8 cellular contexts compared by ENCODE assay signal in genomic region chr1:36350659-36351171, GRCh38. TPM values are rescaled to one million over a fixed set of nuclear protein-coding genes. Genes with fewer than 3 reads are reported as not detected.
DNase-seq lines count a peak whose midpoint lies in the region; ATAC-seq and TF ChIP-seq lines count a peak whose summit lies in the region.

No MANE protein-coding gene starts in this region.

- intact Hi-C loops in CD14-positive monocyte (cut with micrococcal nuclease) (loop anchor here in 1 of 2 donors (2.0 kb wide), 1 partner anchor 18 kb away; no protein-coding TSS in a partner anchor), right lobe of liver (cut with DNase I) (no loop called here)

- CTCF ChIA-PET in T-cell (lab: Charles Lee): interaction anchor here (1.8 to 2.3 kb wide), 3 partner anchors 16 to 18 kb away, joined by 6 to 12 read pairs (median 7); no protein-coding TSS in a partner anchor

- H3K27ac Mint-ChIP-seq in CD14-positive monocyte (peak overlapping the region; percentile 66 to 93 (median 80)), T-cell (peak overlapping the region; percentile 88 to 91)

- peaks cover 0 to 2% (median 0%) of the 10 kb centered on the region in 7 donors for H3K9me3 Mint-ChIP-seq in CD14-positive monocyte
- no peaks in the 10 kb centered on the region for H3K9me3 Mint-ChIP-seq in T-cell

- H3K27me3 ChIP-seq in right lobe of liver (no peaks in the 10 kb centered on the region), stomach smooth muscle (ENCODE audit: control insufficient read depth in 1 of 2, insufficient read depth in 2 of 2, low read length in 2 of 2) (no peaks in the 10 kb centered on the region)

- peak overlapping the region; percentile 43 to 74 for H3K4me3 Mint-ChIP-seq in CD14-positive monocyte
- peak overlapping the region in 1 of 3 donors; percentile 61 for H3K4me3 Mint-ChIP-seq in T-cell

- H3K4me3 ChIP-seq in right lobe of liver (no peak overlapping the region), stomach smooth muscle (ENCODE audit: low read length in 2 of 2) (peak overlapping the region in 1 of 2 donors; percentile 49)

- H3K36me3 Mint-ChIP-seq in CD14-positive monocyte (peaks cover 78 to 89% of the 10 kb centered on the region in 2 donors), T-cell (peaks cover 43% of the 10 kb centered on the region)

- ATAC-seq in T-cell (replicated peaks in 1 of 4) (peak; percentile 89 to 100 (median 94)), right lobe of liver (peak; percentile 9 to 43 (median 29)), HG03025 (IDR thresholded peaks at IDR 0.05; ENCODE audit: low FRiP score, unreplicated experiment) (no peak)

- POLR2A ChIA-PET in T-cell (lab: Charles Lee): interaction anchor here in 1 of 2 donors (1.2 kb wide), 1 partner anchor 47 kb away, joined by 3 read pairs; the partner anchor contains the start of gene LSM10

- no peak for DNase-seq in CD14-positive monocyte (ENCODE audit: low spot score)
- DNase-seq in T-cell: peak; percentile 14 to 78 (median 56)
- DNase-seq in astrocyte of the hippocampus (ENCODE audit: low read depth, low spot score): peak; percentile 95
- DNase-seq in right lobe of liver: no peak
- DNase-seq in NCI-H187 (lab: John Stamatoyannopoulos, UW): no peak
- no peak for DNase-seq in HuH-7 (ENCODE audit: low spot score)

- no peaks in the 10 kb centered on the region for H3K4me1 ChIP-seq in right lobe of liver
- H3K4me1 ChIP-seq in stomach smooth muscle (ENCODE audit: control insufficient read depth, insufficient read depth, low read length): peaks cover 39% of the 10 kb centered on the region

- 64% methylated on average over 4 of the region's 12 CpGs for WGBS in right lobe of liver (ENCODE audit: insufficient coverage, low coverage, low lambda C conversion rate, missing lambda C conversion rate)

- no peak for TF ChIP-seq POLR2A in right lobe of liver (IDR thresholded peaks at IDR 0.05)

- H3K27ac ChIP-seq in right lobe of liver (peak overlapping the region in 1 of 3 donors; percentile 29), stomach smooth muscle (ENCODE audit: low read length) (peak overlapping the region; percentile 75)

- TF ChIP-seq CTCF in CD14-positive monocyte (IDR thresholded peaks at IDR 0.05) (no peak), right lobe of liver (IDR thresholded peaks at IDR 0.05) (no peak)

- H3K9ac ChIP-seq in stomach smooth muscle (ENCODE audit: low read length in 2 of 2): no peak overlapping the region

- peaks cover 0 to 75% (median 28%) of the 10 kb centered on the region in 4 donors for H3K36me3 ChIP-seq in right lobe of liver
- peaks cover 51 to 59% of the 10 kb centered on the region in 2 donors for H3K36me3 ChIP-seq in stomach smooth muscle (ENCODE audit: control insufficient read depth in 2 of 2, insufficient read depth in 2 of 2, low read length in 2 of 2)

- H3K27me3 Mint-ChIP-seq in CD14-positive monocyte (ENCODE audit: low read depth in 3 of 3): no peaks in the 10 kb centered on the region
- no peaks in the 10 kb centered on the region for H3K27me3 Mint-ChIP-seq in T-cell

- H3K9me3 ChIP-seq in right lobe of liver (no peaks in the 10 kb centered on the region), stomach smooth muscle (ENCODE audit: control insufficient read depth in 2 of 2, low read length in 2 of 2) (no peaks in the 10 kb centered on the region)

- H3K4me1 Mint-ChIP-seq in CD14-positive monocyte (peaks cover 37% of the 10 kb centered on the region), T-cell (peaks cover 16 to 29% (median 24%) of the 10 kb centered on the region in 3 donors)

RNA-seq across cellular contexts. Expression of gene EVA1B, which starts 27.3 kb away (rescaled TPM):
- polyA plus RNA-seq in CD14-positive monocyte: 10 to 100 TPM; 16.6 to 19.1 TPM
- 1 to 10 TPM; 2.0 to 8.1 (median 5.6) TPM for total RNA-seq in T-cell
- 10 to 100 TPM in 2 of 6 experiments, 1 to 10 TPM in 4; 3.2 to 20.6 (median 5.1) TPM for total RNA-seq in right lobe of liver

RNA-seq across cellular contexts. Expression of gene STK40, which starts 35.0 kb away (rescaled TPM):
- polyA plus RNA-seq in CD14-positive monocyte: 10 to 100 TPM; 40.2 to 65.9 TPM
- total RNA-seq in T-cell: 10 to 100 TPM; 29.6 to 71.1 (median 56.7) TPM
- 10 to 100 TPM; 22.7 to 45.5 (median 29.0) TPM for total RNA-seq in right lobe of liver

RNA-seq across cellular contexts. Expression of gene SH3D21, which starts 44.5 kb away (rescaled TPM):
- not detected for polyA plus RNA-seq in CD14-positive monocyte
- total RNA-seq in T-cell (1 to 10 TPM; 2.2 to 3.7 (median 2.8) TPM), right lobe of liver (1 to 10 TPM in 4 of 6 experiments, under 1 TPM in 2; 0.50 to 5.1 (median 1.2) TPM)

RNA-seq across cellular contexts. Expression of gene LSM10, which starts 47.0 kb away (rescaled TPM):
- polyA plus RNA-seq in CD14-positive monocyte: 100 to 1,000 TPM; 224 to 234 TPM
- total RNA-seq in T-cell: 10 to 100 TPM; 26.2 to 59.9 (median 55.4) TPM
- 10 to 100 TPM; 15.2 to 42.0 (median 22.3) TPM for total RNA-seq in right lobe of liver

Comparison
In these comparisons a context has a peak if more than half of its experiments do, and no peak if none do; other contexts are left out.
1. DNase-seq: peak in T-cell (34 of 34) and astrocyte of the hippocampus (single experiment); none in CD14-positive monocyte (single experiment), right lobe of liver (0 of 3), NCI-H187 (0 of 2) and HuH-7 (single experiment).